Comparison of ENCODE assay signal across 21 cellular contexts in the genomic region with DNA sequence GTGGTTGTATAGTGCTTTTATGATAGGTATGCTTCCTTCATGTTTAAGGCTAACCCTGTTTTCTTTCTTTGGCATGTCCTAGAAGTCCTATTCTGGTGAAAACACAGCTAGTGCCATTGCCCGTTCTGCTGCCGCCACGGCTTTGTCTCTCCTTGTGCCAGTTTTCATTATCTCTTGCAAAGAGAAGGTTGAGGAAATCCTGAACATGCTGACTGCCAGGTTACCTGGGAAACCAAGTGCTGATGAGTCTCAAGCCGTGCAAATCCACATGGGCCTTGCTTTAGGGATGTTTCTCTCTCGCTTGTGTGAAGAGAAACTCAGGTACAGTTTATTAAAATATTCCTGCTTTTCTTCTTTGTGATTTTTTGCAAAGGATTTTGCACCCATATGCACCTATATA.
DNase-seq lines count a peak whose midpoint lies in the region; ATAC-seq, FAIRE-seq and TF ChIP-seq lines count a peak whose summit lies in the region.
"Had no signal": no experiment of that assay in that cellular context is flagged by ENCODE, and none has a peak within 500 bp of the region (broad histone marks: within the 10 kb centered on the region; RNA-seq: fewer than 3 reads in every experiment).

No MANE protein-coding gene starts in this region.

- DNase-seq in NCI-H69 (lab: John Stamatoyannopoulos, UW) (peak; percentile 18), cerebellum (ENCODE audit: low spot score) (peak; percentile 36), keratinocyte (ENCODE audit: low read depth, low spot score) (no peak), putamen (ENCODE audit: low spot score) (peak; percentile 47), NCI-H524 treated with DMSO at 0.1 percent for 48 hours (lab: John Stamatoyannopoulos, UW) (no peak)
- no peak for DNase-seq in stimulated activated effector memory CD8-positive, alpha-beta T cell treated with anti-CD3 and anti-CD28 coated beads, Interleukin-12 subunit alpha, Interleukin-12 subunit beta, amount 100 ng/mL, for 72 hours (ENCODE audit: low spot score in 2 of 2)
- DNase-seq: Calu3; CD8-positive, alpha-beta T cell; KG1; MV-4-11; NCI-H1694 treated with DMSO at 0.1 percent for 48 hours; NCI-H345; NCI-H526 had no signal

- H3K4me3 Mint-ChIP-seq in stimulated activated effector memory CD8-positive, alpha-beta T cell treated with anti-CD3 and anti-CD28 coated beads, Interleukin-12 subunit alpha, Interleukin-12 subunit beta, amount 100 ng/mL, for 72 hours: no peak overlapping the region
- H3K4me3 Mint-ChIP-seq: CD8-positive, alpha-beta T cell had no signal

- H3K4me1 ChIP-seq in keratinocyte (ENCODE audit: control insufficient read depth, extremely low read depth, insufficient read depth, low read length): no peaks in the 10 kb centered on the region
- H3K4me1 ChIP-seq: A549 had no signal

- no peak overlapping the region for H3K27ac ChIP-seq in keratinocyte (ENCODE audit: control insufficient read depth, insufficient read depth, low read length)
- H3K27ac ChIP-seq: A549; BLaER1 treated with 17β-estradiol and CSF1 and Interleukin-3, amounts not matched to agents 10 nM and 100 nM had no signal

- ATAC-seq in stimulated activated effector memory CD8-positive, alpha-beta T cell treated with anti-CD3 and anti-CD28 coated beads, Interleukin-12 subunit alpha, Interleukin-12 subunit beta, amount 100 ng/mL, for 72 hours: no peak
- ATAC-seq in HG03139 (IDR thresholded peaks at IDR 0.05; ENCODE audit: unreplicated experiment): no peak
- ATAC-seq: A549; CD8-positive, alpha-beta T cell; GM12878; HepG2; Panc1 had no signal

- H3K27ac Mint-ChIP-seq in stimulated activated effector memory CD8-positive, alpha-beta T cell treated with anti-CD3 and anti-CD28 coated beads, Interleukin-12 subunit alpha, Interleukin-12 subunit beta, amount 100 ng/mL, for 72 hours: no peak overlapping the region
- H3K27ac Mint-ChIP-seq: CD8-positive, alpha-beta T cell had no signal

- H3K79me2 ChIP-seq in keratinocyte (ENCODE audit: control insufficient read depth, insufficient read depth, low read length): no peaks in the 10 kb centered on the region

- H3K27me3 ChIP-seq in keratinocyte (ENCODE audit: control insufficient read depth, extremely low read depth, insufficient read depth, low read length): no peaks in the 10 kb centered on the region
- H3K27me3 ChIP-seq: BLaER1 treated with 17β-estradiol and CSF1 and Interleukin-3, amounts not matched to agents 10 nM and 100 nM had no signal

- H3K9me3 ChIP-seq in keratinocyte (ENCODE audit: control insufficient read depth, low read depth, low read length): no peaks in the 10 kb centered on the region
- H3K9me3 ChIP-seq: A549; BLaER1 treated with 17β-estradiol and CSF1 and Interleukin-3, amounts not matched to agents 10 nM and 100 nM had no signal

- dilution Hi-C loops in keratinocyte (cut with MboI; ENCODE audit: extremely low pct_ligation_motif_present, low sequenced_read_pairs): no loop called here

- no peak overlapping the region for H3K9ac ChIP-seq in keratinocyte (ENCODE audit: control insufficient read depth, extremely low read depth, insufficient read depth, low read length)
- H3K9ac ChIP-seq: BLaER1 treated with 17β-estradiol and CSF1 and Interleukin-3, amounts not matched to agents 10 nM and 100 nM had no signal

- H3K4me3 ChIP-seq in keratinocyte (ENCODE audit: control insufficient read depth in 2 of 3, extremely low read depth in 1 of 3, insufficient read depth in 2 of 3, low read depth in 1 of 3, low read length in 3 of 3): no peak overlapping the region
- H3K4me3 ChIP-seq: A549; BLaER1 treated with 17β-estradiol and CSF1 and Interleukin-3, amounts not matched to agents 10 nM and 100 nM; GM12878 had no signal

- H3K4me2 ChIP-seq in keratinocyte (ENCODE audit: control insufficient read depth, extremely low read depth, insufficient read depth, low read depth, low read length): no peak overlapping the region
- H3K4me2 ChIP-seq: A549; BLaER1 treated with 17β-estradiol and CSF1 and Interleukin-3, amounts not matched to agents 10 nM and 100 nM had no signal

- no peaks in the 10 kb centered on the region for H3K36me3 ChIP-seq in keratinocyte (ENCODE audit: control insufficient read depth in 2 of 2, extremely low read depth in 1 of 2, insufficient read depth in 2 of 2, low read length in 2 of 2)

- no peak for TF ChIP-seq CTCF in keratinocyte (optimal IDR thresholded peaks at IDR 0.05 in 1 of 3, IDR thresholded peaks at IDR 0.05 in 1 of 3, conservative IDR thresholded peaks at IDR 0.05 in 1 of 3; ENCODE audit: extremely low read depth in 1 of 3, insufficient read depth in 2 of 3, low read length in 3 of 3)

- no peaks in the 10 kb centered on the region for H3K9me1 ChIP-seq in keratinocyte (ENCODE audit: control insufficient read depth, extremely low read depth, insufficient read depth, low read length)

- no peaks in the 10 kb centered on the region for H4K20me1 ChIP-seq in keratinocyte (ENCODE audit: control insufficient read depth, extremely low read depth, insufficient read depth, low read length)
- H4K20me1 ChIP-seq: BLaER1 treated with 17β-estradiol and CSF1 and Interleukin-3, amounts not matched to agents 10 nM and 100 nM had no signal

- no peaks in the 10 kb centered on the region for H3K9me3 Mint-ChIP-seq in stimulated activated effector memory CD8-positive, alpha-beta T cell treated with anti-CD3 and anti-CD28 coated beads, Interleukin-12 subunit alpha, Interleukin-12 subunit beta, amount 100 ng/mL, for 72 hours
- H3K9me3 Mint-ChIP-seq: CD8-positive, alpha-beta T cell had no signal

- no peak overlapping the region for H2AFZ ChIP-seq in keratinocyte (ENCODE audit: control insufficient read depth, low read length)

- peak; percentile 5 for FAIRE-seq in keratinocyte (lab: Jason Lieb, UNC)
- FAIRE-seq: A549, GM12878, GM19239, H54, HepG2 had no signal

- H3K36me3 Mint-ChIP-seq in stimulated activated effector memory CD8-positive, alpha-beta T cell treated with anti-CD3 and anti-CD28 coated beads, Interleukin-12 subunit alpha, Interleukin-12 subunit beta, amount 100 ng/mL, for 72 hours: peaks cover 27% of the 10 kb centered on the region

- H3K4me1 Mint-ChIP-seq in stimulated activated effector memory CD8-positive, alpha-beta T cell treated with anti-CD3 and anti-CD28 coated beads, Interleukin-12 subunit alpha, Interleukin-12 subunit beta, amount 100 ng/mL, for 72 hours: peaks cover 16% of the 10 kb centered on the region

Comparison
In these comparisons a context has a peak if more than half of its experiments do, and no peak if none do; other contexts are left out.
1. DNase-seq: peak in NCI-H69 (single experiment), cerebellum (single experiment) and putamen (single experiment); none in keratinocyte (single experiment), NCI-H524 treated with DMSO at 0.1 percent for 48 hours (single experiment) and stimulated activated effector memory CD8-positive, alpha-beta T cell treated with anti-CD3 and anti-CD28 coated beads, Interleukin-12 subunit alpha, Interleukin-12 subunit beta, amount 100 ng/mL, for 72 hours (0 of 2).